Comparison of ENCODE assay signal across 17 cellular contexts in the genomic region with DNA sequence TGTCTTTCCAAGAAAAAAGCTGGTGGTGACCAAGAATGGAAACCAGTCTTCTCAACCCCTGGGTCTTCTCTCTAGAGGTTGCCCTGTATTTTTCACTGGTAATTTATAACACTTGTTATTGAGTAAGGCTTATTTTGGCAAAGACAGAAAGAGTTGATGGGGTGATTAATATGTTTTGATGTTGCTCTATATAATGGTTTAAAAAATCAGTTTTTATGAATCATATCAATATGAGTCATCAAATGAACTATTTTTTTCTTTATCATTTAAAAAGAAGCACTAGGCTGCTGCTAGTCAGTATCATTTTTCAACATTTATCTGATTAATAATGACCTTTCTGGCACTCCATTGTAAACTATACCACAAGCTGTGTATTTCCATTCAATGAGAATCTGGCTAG.
DNase-seq lines count a peak whose midpoint lies in the region; ATAC-seq, FAIRE-seq and TF ChIP-seq lines count a peak whose summit lies in the region.
"Had no signal": no experiment of that assay in that cellular context is flagged by ENCODE, and none has a peak within 500 bp of the region (broad histone marks: within the 10 kb centered on the region; RNA-seq: fewer than 3 reads in every experiment).

No MANE protein-coding gene starts in this region.

- H3K9me3 Mint-ChIP-seq in MCF 10A (ENCODE audit: unreplicated experiment), result no peaks in the 10 kb centered on the region

- no peak for TF ChIP-seq CTCF in MCF 10A (IDR thresholded peaks at IDR 0.05; ENCODE audit: unreplicated experiment)
- no peak for TF ChIP-seq CTCF in breast epithelium (IDR thresholded peaks at IDR 0.05)
- no peak for TF ChIP-seq CTCF in bronchial epithelial cell (IDR thresholded peaks at IDR 0.05; ENCODE audit: insufficient read depth, low read length, severe bottlenecking)
- no peak for TF ChIP-seq CTCF in fibroblast of the aortic adventitia (IDR thresholded peaks at IDR 0.05; ENCODE audit: insufficient read depth, low read length)

- H3K4me1 Mint-ChIP-seq in MCF 10A (ENCODE audit: insufficient read depth, unreplicated experiment), result no peaks in the 10 kb centered on the region
- H3K4me1 Mint-ChIP-seq: CD4-positive, alpha-beta memory T cell had no signal

- DNase-seq in MCF 10A (ENCODE audit: unreplicated experiment) (peak; percentile 21), breast epithelium (ENCODE audit: low spot score in 2 of 2) (no peak), bronchial epithelial cell (ENCODE audit: low read depth) (peak; percentile 17), fibroblast of the aortic adventitia (ENCODE audit: low read depth) (peak; percentile 52), NCI-H1092 treated with DMSO at 0.1 percent for 48 hours (lab: John Stamatoyannopoulos, UW) (no peak), NAMALWA (ENCODE audit: low spot score) (no peak)
- no peak for DNase-seq in stimulated activated naive CD4-positive, alpha-beta T cell (lab: John Stamatoyannopoulos, UW)
- DNase-seq: Calu3; CD4-positive, alpha-beta memory T cell; DMS53; KG1; NCI-H1092; NCI-H2081 treated with DMSO at 0.1 percent for 48 hours; NCI-H526; SJCRH30 had no signal

- no peak for FAIRE-seq in bronchial epithelial cell (lab: Jason Lieb, UNC)

- TF ChIP-seq POLR2A in breast epithelium (IDR thresholded peaks at IDR 0.05), result no peak

- CTCF ChIA-PET in MCF 10A (lab: Yijun Ruan, JAX), result interaction anchor here (0.5 to 0.7 kb wide), 2 partner anchors 9 to 185 kb away, joined by 3 read pairs; no protein-coding TSS in a partner anchor

- no TSS peak for BruUV-seq in MCF 10A (replicated peaks; lab: Mats Ljungman, UMichigan)

- no peak overlapping the region for H3K4me3 ChIP-seq in breast epithelium
- H3K4me3 ChIP-seq in bronchial epithelial cell (ENCODE audit: low read depth, low read length), result no peak overlapping the region
- no peak overlapping the region for H3K4me3 ChIP-seq in fibroblast of the aortic adventitia (ENCODE audit: low read depth, low read length)
- H3K4me3 ChIP-seq: SJCRH30 had no signal

- no peaks in the 10 kb centered on the region for H3K36me3 Mint-ChIP-seq in MCF 10A (ENCODE audit: insufficient read depth, unreplicated experiment)
- H3K36me3 Mint-ChIP-seq: CD4-positive, alpha-beta memory T cell had no signal

- intact Hi-C loops in MCF 10A (cut with micrococcal nuclease) (no loop called here), breast epithelium (cut with DNase I; ENCODE audit: low total_unique reads) (no loop called here)

- H3K4me3 Mint-ChIP-seq in MCF 10A (ENCODE audit: unreplicated experiment), result no peak overlapping the region
- H3K4me3 Mint-ChIP-seq: CD4-positive, alpha-beta memory T cell had no signal

- H3K36me3 ChIP-seq in breast epithelium (no peaks in the 10 kb centered on the region), bronchial epithelial cell (ENCODE audit: control insufficient read depth, insufficient read depth, low read length) (no peaks in the 10 kb centered on the region)
- H3K36me3 ChIP-seq: SJCRH30 had no signal

- ATAC-seq in GM21576 (IDR thresholded peaks at IDR 0.05; ENCODE audit: unreplicated experiment), result no peak

- H3K27ac ChIP-seq in breast epithelium, result no peak overlapping the region
- H3K27ac ChIP-seq: 22Rv1, SJCRH30 had no signal

- H3K27me3 ChIP-seq in breast epithelium (no peaks in the 10 kb centered on the region), bronchial epithelial cell (ENCODE audit: control insufficient read depth, insufficient read depth, low read length) (no peaks in the 10 kb centered on the region)
- H3K27me3 ChIP-seq: SJCRH30 had no signal

- POLR2A ChIA-PET in MCF 10A (lab: Yijun Ruan, JAX), result interaction anchor here (0.6 kb wide), 1 partner anchor 8 kb away, joined by 5 read pairs; no protein-coding TSS in a partner anchor

- no peaks in the 10 kb centered on the region for H3K9me3 ChIP-seq in breast epithelium
- H3K9me3 ChIP-seq: SJCRH30 had no signal

- H3K27ac Mint-ChIP-seq in MCF 10A (ENCODE audit: low read depth, unreplicated experiment), result no peak overlapping the region
- H3K27ac Mint-ChIP-seq: CD4-positive, alpha-beta memory T cell had no signal

- H3K4me1 ChIP-seq in breast epithelium, result no peaks in the 10 kb centered on the region
- H3K4me1 ChIP-seq: SJCRH30 had no signal

- H3K27me3 Mint-ChIP-seq in MCF 10A (ENCODE audit: insufficient read depth, unreplicated experiment), result no peaks in the 10 kb centered on the region
- H3K27me3 Mint-ChIP-seq: CD4-positive, alpha-beta memory T cell had no signal

Comparison
In these comparisons a context has a peak if more than half of its experiments do, and no peak if none do; other contexts are left out.
1. DNase-seq: peak in MCF 10A (single experiment), bronchial epithelial cell (single experiment) and fibroblast of the aortic adventitia (single experiment); none in breast epithelium (0 of 2), NCI-H1092 treated with DMSO at 0.1 percent for 48 hours (single experiment), NAMALWA (single experiment) and stimulated activated naive CD4-positive, alpha-beta T cell (0 of 6).